1 cellular context compared by ENCODE assay signal in genomic region chr20:49701916-49702315, GRCh38.
TF ChIP-seq lines count a peak whose summit lies in the region.

No MANE protein-coding gene starts in this region.

TF ChIP-seq in HCT116, 20 proteins besides CTCF, POLR2A, EP300 and RAD21 (continued from another document):
- TF ChIP-seq ZBTB33 (IDR thresholded peaks at IDR 0.05; ENCODE audit: extremely low read depth, insufficient replicate concordance, low read length) (no peak), SP1 (IDR thresholded peaks at IDR 0.05; ENCODE audit: low read depth) (no peak), ELF1 (IDR thresholded peaks at IDR 0.05; ENCODE audit: borderline replicate concordance, low read depth) (no peak), ZFX (IDR thresholded peaks at IDR 0.05) (no peak), TCF7L2 (IDR thresholded peaks at IDR 0.05; ENCODE audit: borderline replicate concordance, extremely low read depth, insufficient read depth, insufficient read length) (no peak), ZNF274 (IDR thresholded peaks at IDR 0.05; ENCODE audit: low read depth, low read length) (no peak), SRF (IDR thresholded peaks at IDR 0.05; ENCODE audit: low read depth) (no peak), FOSL1 (IDR thresholded peaks at IDR 0.05; ENCODE audit: low read depth) (no peak)
